ENCODE assay signal across 1 cellular context in genomic region chr22:25160120-25160996, GRCh38.
TF ChIP-seq lines count a peak whose summit lies in the region.

No MANE protein-coding gene starts in this region.

TF ChIP-seq in HepG2, 621 proteins besides CTCF, POLR2A, EP300 and RAD21:
- TF ChIP-seq ZNF317 (CRISPR knock-in tag; IDR thresholded peaks at IDR 0.05) (no peak), ZNF292 (CRISPR knock-in tag; IDR thresholded peaks at IDR 0.05; ENCODE audit: borderline replicate concordance, low read depth) (no peak)
